13 cellular contexts compared by ENCODE assay signal in genomic region chr11:45858751-45859398, GRCh38. TPM values are rescaled to one million over a fixed set of nuclear protein-coding genes. Genes with fewer than 3 reads are reported as not detected.
DNase-seq lines count a peak whose midpoint lies in the region; ATAC-seq, FAIRE-seq and TF ChIP-seq lines count a peak whose summit lies in the region.
"Had no signal": no experiment of that assay in that cellular context is flagged by ENCODE, and none has a peak within 500 bp of the region (broad histone marks: within the 10 kb centered on the region; RNA-seq: fewer than 3 reads in every experiment).

No MANE protein-coding gene starts in this region.

- H3K4me3 ChIP-seq in GM23338, result no peak overlapping the region
- H3K4me3 ChIP-seq: MG63 had no signal

- no peaks in the 10 kb centered on the region for H3K9me2 ChIP-seq in GM23338 (ENCODE audit: insufficient read depth)

- H3K27me3 Mint-ChIP-seq in GM23338 (ENCODE audit: insufficient read depth, low read depth, poor library complexity) (peaks cover 4% of the 10 kb centered on the region), chondrocyte (ENCODE audit: low read depth) (no peaks in the 10 kb centered on the region)

- no peak overlapping the region for H3K27ac ChIP-seq in GM23338 (ENCODE audit: low read depth)
- H3K27ac ChIP-seq: C4-2B had no signal

- peaks cover 21% of the 10 kb centered on the region; the same call in 1 of the 3 replicates for H3K36me3 Mint-ChIP-seq in GM23338 (ENCODE audit: low read depth)
- H3K36me3 Mint-ChIP-seq in chondrocyte (ENCODE audit: low read depth), result peaks cover 24% of the 10 kb centered on the region
- H3K36me3 Mint-ChIP-seq in stimulated activated effector memory CD8-positive, alpha-beta T cell treated with anti-CD3 and anti-CD28 coated beads, Interleukin-12 subunit alpha, Interleukin-12 subunit beta, amount 100 ng/mL, for 72 hours, result peaks cover 73% of the 10 kb centered on the region

- H3K4me2 ChIP-seq in GM23338, result peak overlapping the region; percentile 57; the same call in 1 of the 2 replicates

- H3K27me3 ChIP-seq in GM23338 (ENCODE audit: insufficient read depth), result no peaks in the 10 kb centered on the region
- H3K27me3 ChIP-seq: MG63 had no signal

- TF ChIP-seq CTCF in GM23338 (conservative IDR thresholded peaks at IDR 0.05; ENCODE audit: low read depth in 2 of 2) (no peak), chondrocyte (IDR thresholded peaks at IDR 0.05) (no peak)

- H3K4me3 Mint-ChIP-seq in GM23338 (no peak overlapping the region), chondrocyte (ENCODE audit: unreplicated experiment) (no peak overlapping the region)
- no peak overlapping the region for H3K4me3 Mint-ChIP-seq in stimulated activated effector memory CD8-positive, alpha-beta T cell treated with anti-CD3 and anti-CD28 coated beads, Interleukin-12 subunit alpha, Interleukin-12 subunit beta, amount 100 ng/mL, for 72 hours

- DNase-seq in GM23338 (ENCODE audit: low spot score) (no peak), chondrocyte (ENCODE audit: low spot score) (no peak), mesenteric fat pad (ENCODE audit: low spot score) (peak; percentile 41), AG20443 (ENCODE audit: low spot score) (no peak), amygdala (lab: John Stamatoyannopoulos, UW) (no peak), kidney glomerular epithelial cell (lab: John Stamatoyannopoulos, UW) (no peak), GM19239 (ENCODE audit: insufficient read length, low spot score) (no peak)
- DNase-seq in stimulated activated effector memory CD8-positive, alpha-beta T cell treated with anti-CD3 and anti-CD28 coated beads, Interleukin-12 subunit alpha, Interleukin-12 subunit beta, amount 100 ng/mL, for 72 hours (ENCODE audit: low spot score in 2 of 2), result no peak
- DNase-seq: activated CD8-positive, alpha-beta memory T cell treated with anti-CD3 and anti-CD28 coated beads, Interleukin-2, amount 50 U/mL, for 48 hours; NCI-H345 had no signal

- no peak for FAIRE-seq in GM19239 (lab: Jason Lieb, UNC)

- peak; percentile 33 for ATAC-seq in GM23338
- ATAC-seq in stimulated activated effector memory CD8-positive, alpha-beta T cell treated with anti-CD3 and anti-CD28 coated beads, Interleukin-12 subunit alpha, Interleukin-12 subunit beta, amount 100 ng/mL, for 72 hours, result no peak

- peaks cover 7% of the 10 kb centered on the region for H3K79me2 ChIP-seq in GM23338 (replicated peaks; ENCODE audit: insufficient read depth)

- no peaks in the 10 kb centered on the region for H3F3A ChIP-seq in GM23338 (replicated peaks; ENCODE audit: low read depth)

- H3K27ac Mint-ChIP-seq in GM23338 (peak overlapping the region; percentile 51), chondrocyte (ENCODE audit: unreplicated experiment) (peak overlapping the region; percentile 92)
- H3K27ac Mint-ChIP-seq in stimulated activated effector memory CD8-positive, alpha-beta T cell treated with anti-CD3 and anti-CD28 coated beads, Interleukin-12 subunit alpha, Interleukin-12 subunit beta, amount 100 ng/mL, for 72 hours, result peak overlapping the region; percentile 50

- peaks cover 31% of the 10 kb centered on the region for H3K4me1 ChIP-seq in GM23338 (ENCODE audit: insufficient read depth)

- H3K9me3 Mint-ChIP-seq in GM23338, result no peaks in the 10 kb centered on the region
- no peaks in the 10 kb centered on the region for H3K9me3 Mint-ChIP-seq in chondrocyte (ENCODE audit: low read depth)
- H3K9me3 Mint-ChIP-seq in stimulated activated effector memory CD8-positive, alpha-beta T cell treated with anti-CD3 and anti-CD28 coated beads, Interleukin-12 subunit alpha, Interleukin-12 subunit beta, amount 100 ng/mL, for 72 hours, result no peaks in the 10 kb centered on the region

- peaks cover 21% of the 10 kb centered on the region for H4K20me1 ChIP-seq in GM23338 (replicated peaks; ENCODE audit: insufficient read depth)

- no peaks in the 10 kb centered on the region for H3K36me3 ChIP-seq in GM23338 (ENCODE audit: insufficient read depth)

- H3K4me1 Mint-ChIP-seq in GM23338, result peaks cover 39% of the 10 kb centered on the region
- peaks cover 35% of the 10 kb centered on the region for H3K4me1 Mint-ChIP-seq in chondrocyte (ENCODE audit: low read depth)
- H3K4me1 Mint-ChIP-seq in stimulated activated effector memory CD8-positive, alpha-beta T cell treated with anti-CD3 and anti-CD28 coated beads, Interleukin-12 subunit alpha, Interleukin-12 subunit beta, amount 100 ng/mL, for 72 hours, result peaks cover 10% of the 10 kb centered on the region

- no peak overlapping the region for H2AFZ ChIP-seq in GM23338

TF ChIP-seq in GM23338, 12 proteins besides CTCF, POLR2A, EP300 and RAD21:
- TF ChIP-seq ZNF331 (CRISPR knock-in tag; IDR thresholded peaks at IDR 0.05; ENCODE audit: low read depth) (no peak), JUNB (IDR thresholded peaks at IDR 0.05; ENCODE audit: unreplicated experiment) (no peak), CREB1 (CRISPR knock-in tag; IDR thresholded peaks at IDR 0.05; ENCODE audit: low read depth) (no peak)
TF ChIP-seq in GM23338: peak in this region for 0.

RNA-seq across cellular contexts. Expression of gene CRY2, which starts 11.6 kb away (rescaled TPM):
- 14.6 and 15.4 TPM in 2 replicates for total RNA-seq in GM23338 (2014; rRNA removed; shearing (Covaris generic))
- polyA plus RNA-seq in GM23338 (2016; fragmentation: Nextera tagmentation; extraction: Ambion mirVana), result 5.6 and 9.5 TPM in 2 replicates
- total RNA-seq in chondrocyte (12.2 to 16.8 TPM (median 13.8 TPM) in 3 replicates), mesenteric fat pad (69.9 TPM)

RNA-seq across cellular contexts. Expression of gene MAPK8IP1, which starts 26.6 kb away (rescaled TPM):
- 34.1 and 39.4 TPM in 2 replicates for total RNA-seq in GM23338 (2014; rRNA removed; shearing (Covaris generic))
- 5.9 and 6.8 TPM in 2 replicates for polyA plus RNA-seq in GM23338 (2016; fragmentation: Nextera tagmentation; extraction: Ambion mirVana)
- total RNA-seq in chondrocyte (6.7 to 10.8 TPM (median 9.6 TPM) in 3 replicates), mesenteric fat pad (4.2 TPM)

RNA-seq across cellular contexts. Expression of gene FREY1, which starts 48.2 kb away (rescaled TPM):
- 1.1 TPM in 1 of 2 replicates, not detected in the other for total RNA-seq in GM23338 (2014; rRNA removed; shearing (Covaris generic))
- polyA plus RNA-seq in GM23338 (2016; fragmentation: Nextera tagmentation; extraction: Ambion mirVana), result not detected in 2 replicates
- 0.49 to 1.4 TPM (median 0.80 TPM) in 3 replicates for total RNA-seq in chondrocyte
- 1.4 TPM for total RNA-seq in mesenteric fat pad
- total RNA-seq: RPMI7951 had no signal

RNA-seq across cellular contexts. Expression of gene SLC35C1, which starts 53.9 kb away (rescaled TPM):
- total RNA-seq in GM23338 (2014; rRNA removed; shearing (Covaris generic)), result 6.9 and 11.0 TPM in 2 replicates
- 6.8 and 7.7 TPM in 2 replicates for polyA plus RNA-seq in GM23338 (2016; fragmentation: Nextera tagmentation; extraction: Ambion mirVana)
- total RNA-seq in chondrocyte (22.7 to 33.1 TPM (median 31.9 TPM) in 3 replicates), mesenteric fat pad (81.0 TPM)

RNA-seq across cellular contexts. Expression of gene PEX16, which starts 58.8 kb away (rescaled TPM):
- total RNA-seq in GM23338 (2014; rRNA removed; shearing (Covaris generic)), result 22.4 and 34.1 TPM in 2 replicates
- 23.3 and 27.6 TPM in 2 replicates for polyA plus RNA-seq in GM23338 (2016; fragmentation: Nextera tagmentation; extraction: Ambion mirVana)
- total RNA-seq in chondrocyte (17.5 to 22.8 TPM (median 20.4 TPM) in 3 replicates), mesenteric fat pad (21.5 TPM)
